17 cellular contexts compared by ENCODE assay signal in genomic region chrX:109954955-109955354, GRCh38. TPM values are rescaled to one million over a fixed set of nuclear protein-coding genes. Genes with fewer than 3 reads are reported as not detected.
DNase-seq lines count a peak whose midpoint lies in the region; ATAC-seq, FAIRE-seq and TF ChIP-seq lines count a peak whose summit lies in the region.
"Had no signal": no experiment of that assay in that cellular context is flagged by ENCODE, and none has a peak within 500 bp of the region (broad histone marks: within the 10 kb centered on the region; RNA-seq: fewer than 3 reads in every experiment).

No MANE protein-coding gene starts in this region.

- H3K9ac ChIP-seq in GM23248 (no peak overlapping the region), astrocyte (ENCODE audit: low read length) (no peak overlapping the region)
- H3K9ac ChIP-seq: BLaER1 treated with 17β-estradiol and CSF1 and Interleukin-3, amounts not matched to agents 10 nM and 100 nM had no signal

- peaks cover 2% of the 10 kb centered on the region for H3K4me1 Mint-ChIP-seq in astrocyte (ENCODE audit: low read depth, unreplicated experiment)

- H3K27ac ChIP-seq in ACC112 (ENCODE audit: low read depth, low read length) (peak overlapping the region; percentile 66; the same call in 1 of the 2 replicates), GM23248 (0 out of 2 replicates have a peak overlapping the region, but pooled peaks have one; percentile 12), astrocyte (ENCODE audit: low read depth, low read length) (no peak overlapping the region), foreskin keratinocyte (no peak overlapping the region), prostate gland (no peak overlapping the region)

- H3K4me1 ChIP-seq in ACC112 (ENCODE audit: control insufficient read depth, insufficient read depth, low read length, unreplicated experiment) (peaks cover 9% of the 10 kb centered on the region), GM23248 (ENCODE audit: insufficient read depth) (peaks cover 14% of the 10 kb centered on the region; the same call in 1 of the 2 replicates), astrocyte (ENCODE audit: insufficient read depth, low read length) (no peaks in the 10 kb centered on the region), foreskin keratinocyte (peaks cover 6% of the 10 kb centered on the region), prostate gland (replicated peaks) (no peaks in the 10 kb centered on the region)

- H3K27me3 Mint-ChIP-seq in astrocyte (ENCODE audit: low read depth, unreplicated experiment) = peaks cover 3% of the 10 kb centered on the region

- H2AFZ ChIP-seq in ACC112 (ENCODE audit: low read length, unreplicated experiment) (no peak overlapping the region), GM23248 (no peak overlapping the region), astrocyte (ENCODE audit: low read depth, low read length) (no peak overlapping the region)

- H3K79me2 ChIP-seq in ACC112 (ENCODE audit: control insufficient read depth, insufficient read depth, low read length, unreplicated experiment) = no peaks in the 10 kb centered on the region
- no peaks in the 10 kb centered on the region for H3K79me2 ChIP-seq in GM23248 (ENCODE audit: insufficient read depth)
- H3K79me2 ChIP-seq in astrocyte (ENCODE audit: insufficient read depth, low read length) = no peaks in the 10 kb centered on the region

- DNase-seq in GM23248 (peak; percentile 14), astrocyte (ENCODE audit: low read depth) (no peak), foreskin keratinocyte (no peak), prostate gland (ENCODE audit: low spot score) (no peak), NCI-H2171 (lab: John Stamatoyannopoulos, UW) (no peak), EL (no peak)
- DNase-seq: 8988T; ACHN; Calu3; CD4-positive, CD25-positive, alpha-beta regulatory T cell; DMS 273 treated with DMSO at 0.1 percent for 48 hours; IMR-90; KBM-7 had no signal

- no peaks in the 10 kb centered on the region for H3K9me2 ChIP-seq in GM23248 (ENCODE audit: insufficient read depth)

- H3K4me2 ChIP-seq in GM23248 (ENCODE audit: unreplicated experiment) = no peak overlapping the region
- no peak overlapping the region for H3K4me2 ChIP-seq in astrocyte (ENCODE audit: low read length)

- no peak overlapping the region for H3K4me3 ChIP-seq in ACC112 (ENCODE audit: low read depth, low read length)
- H3K4me3 ChIP-seq in GM23248 = no peak overlapping the region
- no peak overlapping the region for H3K4me3 ChIP-seq in astrocyte (ENCODE audit: insufficient read depth, low read depth, low read length)
- H3K4me3 ChIP-seq in prostate gland = no peak overlapping the region
- H3K4me3 ChIP-seq: BLaER1 treated with 17β-estradiol and CSF1 and Interleukin-3, amounts not matched to agents 10 nM and 100 nM had no signal

- no peaks in the 10 kb centered on the region for H3K36me3 Mint-ChIP-seq in astrocyte (ENCODE audit: low read depth, unreplicated experiment)
- H3K36me3 Mint-ChIP-seq: CD4-positive, CD25-positive, alpha-beta regulatory T cell had no signal

- no peak for TF ChIP-seq POLR2A in prostate gland (IDR thresholded peaks at IDR 0.05)

- H3K27me3 ChIP-seq in ACC112 (ENCODE audit: insufficient read depth, low read length) (no peaks in the 10 kb centered on the region), GM23248 (replicated peaks; ENCODE audit: insufficient read depth) (no peaks in the 10 kb centered on the region), astrocyte (ENCODE audit: insufficient read depth, low read length) (no peaks in the 10 kb centered on the region), foreskin keratinocyte (no peaks in the 10 kb centered on the region), prostate gland (replicated peaks; ENCODE audit: insufficient read depth) (no peaks in the 10 kb centered on the region)

- FAIRE-seq in astrocyte (lab: Jason Lieb, UNC) = peak; percentile 92
- FAIRE-seq: G401.6, H1 had no signal

- 78 to 80% methylated on average over 1 of the region's 1 CpG for WGBS in GM23248 (ENCODE audit: low coverage in 1 of 2, low lambda C conversion rate in 2 of 2, missing lambda C conversion rate in 2 of 2), 2 experiments
- 45% methylated on average over 1 of the region's 1 CpG for WGBS in prostate gland

- H3K4me3 Mint-ChIP-seq in astrocyte (ENCODE audit: unreplicated experiment) = no peak overlapping the region
- H3K4me3 Mint-ChIP-seq: CD4-positive, CD25-positive, alpha-beta regulatory T cell had no signal

- H3K27ac Mint-ChIP-seq in astrocyte (ENCODE audit: unreplicated experiment) = no peak overlapping the region

- no peaks in the 10 kb centered on the region for H3K9me3 Mint-ChIP-seq in astrocyte (ENCODE audit: unreplicated experiment)

- no peaks in the 10 kb centered on the region for H3K36me3 ChIP-seq in ACC112 (ENCODE audit: insufficient read depth, low read length)
- H3K36me3 ChIP-seq in GM23248 (ENCODE audit: low read depth) = no peaks in the 10 kb centered on the region
- H3K36me3 ChIP-seq in astrocyte (ENCODE audit: insufficient read depth, low read length) = no peaks in the 10 kb centered on the region
- no peaks in the 10 kb centered on the region for H3K36me3 ChIP-seq in prostate gland
- H3K36me3 ChIP-seq: BLaER1 treated with 17β-estradiol and CSF1 and Interleukin-3, amounts not matched to agents 10 nM and 100 nM had no signal

- in situ Hi-C loops in GM23248 (cut with MboI) = no loop called here

- no peaks in the 10 kb centered on the region for H3K9me3 ChIP-seq in GM23248 (ENCODE audit: low read depth)
- H3K9me3 ChIP-seq in astrocyte (ENCODE audit: insufficient read depth, low read depth, low read length) = no peaks in the 10 kb centered on the region
- no peaks in the 10 kb centered on the region for H3K9me3 ChIP-seq in prostate gland
- H3K9me3 ChIP-seq: BLaER1 treated with 17β-estradiol and CSF1 and Interleukin-3, amounts not matched to agents 10 nM and 100 nM had no signal

- intact Hi-C loops in prostate gland (cut with DNase I) = no loop called here

- peak; percentile 56 for ATAC-seq in foreskin keratinocyte

- TF ChIP-seq CTCF in astrocyte (IDR thresholded peaks at IDR 0.05; ENCODE audit: insufficient read depth, low read depth, low read length) (no peak), foreskin keratinocyte (conservative IDR thresholded peaks at IDR 0.05) (no peak), prostate gland (IDR thresholded peaks at IDR 0.05) (no peak)

- no peaks in the 10 kb centered on the region for H4K20me1 ChIP-seq in GM23248 (ENCODE audit: insufficient read depth)
- no peaks in the 10 kb centered on the region for H4K20me1 ChIP-seq in astrocyte (ENCODE audit: insufficient read depth, low read length)
- H4K20me1 ChIP-seq: BLaER1 treated with 17β-estradiol and CSF1 and Interleukin-3, amounts not matched to agents 10 nM and 100 nM had no signal

- no peaks in the 10 kb centered on the region for H3F3A ChIP-seq in GM23248 (ENCODE audit: insufficient read depth)

RNA-seq across cellular contexts. Expression of gene TMEM164, which starts 48.0 kb away (rescaled TPM):
- 4.4 and 9.1 TPM in 2 replicates for total RNA-seq in GM23248 (2014; rRNA removed; shearing (Covaris generic))
- polyA plus RNA-seq in GM23248 (2016; fragmentation: Nextera tagmentation; extraction: Ambion mirVana) (1.1 and 1.4 TPM in 2 replicates), foreskin keratinocyte (6.2 and 8.8 TPM in 2 replicates)
- total RNA-seq in astrocyte (17.3 and 17.6 TPM in 2 replicates), foreskin keratinocyte (18.2 and 18.6 TPM in 2 replicates), prostate gland (100 to 1,000 TPM in 1 of 2 donors, 10 to 100 TPM in 1; 45.5 to 445 TPM)

Comparison
In these comparisons a context has a peak if more than half of its experiments do, and no peak if none do; other contexts are left out.
1. H3K27ac ChIP-seq: peak in ACC112 (single experiment) and GM23248 (single experiment); none in astrocyte (single experiment), foreskin keratinocyte (single experiment) and prostate gland (0 of 2).